Comparison of ENCODE assay signal across 16 cellular contexts in genomic region chr10:102515724-102516123, GRCh38. TPM values are rescaled to one million over a fixed set of nuclear protein-coding genes. Genes with fewer than 3 reads are reported as not detected.
DNase-seq lines count a peak whose midpoint lies in the region; ATAC-seq and TF ChIP-seq lines count a peak whose summit lies in the region.
"Had no signal": no experiment of that assay in that cellular context is flagged by ENCODE, and none has a peak within 500 bp of the region (broad histone marks: within the 10 kb centered on the region; RNA-seq: fewer than 3 reads in every experiment).

No MANE protein-coding gene starts in this region.

- H3K27me3 ChIP-seq in mesenchymal stem cell (ENCODE audit: control insufficient read depth in 1 of 2, insufficient read depth in 1 of 2, low read length in 2 of 2) (no peaks in the 10 kb centered on the region), spleen (replicated peaks in 1 of 7) (no peaks in the 10 kb centered on the region), MM.1S (replicated peaks; ENCODE audit: insufficient read depth, low read length) (no peaks in the 10 kb centered on the region)
- H3K27me3 ChIP-seq: BLaER1 treated with 17β-estradiol and CSF1 and Interleukin-3, amounts not matched to agents 10 nM and 100 nM had no signal

- no peak overlapping the region for H3K4ac ChIP-seq in mesenchymal stem cell (ENCODE audit: low read depth in 1 of 2, low read length in 2 of 2)

- H3K36me3 ChIP-seq in mesenchymal stem cell (ENCODE audit: control insufficient read depth in 1 of 2, insufficient read depth in 2 of 2, low read depth in 1 of 2, low read length in 2 of 2) = peaks cover 5 to 42% of the 10 kb centered on the region in 2 experiments
- H3K36me3 ChIP-seq in spleen = peaks cover 0 to 88% (median 25%) of the 10 kb centered on the region in 6 donors
- no peaks in the 10 kb centered on the region; the same call in 1 of the 2 replicates for H3K36me3 ChIP-seq in MM.1S (replicated peaks; ENCODE audit: insufficient read depth, low read length)

- peaks cover 33% of the 10 kb centered on the region for H3K4me1 ChIP-seq in mesenchymal stem cell (ENCODE audit: control insufficient read depth, insufficient read depth, low read depth, low read length)
- peaks cover 10 to 18% (median 13%) of the 10 kb centered on the region in 6 donors for H3K4me1 ChIP-seq in spleen
- H3K4me1 ChIP-seq in MM.1S (ENCODE audit: low read length) = peaks cover 15% of the 10 kb centered on the region
- H3K4me1 ChIP-seq: HAP-1 had no signal

- no peaks in the 10 kb centered on the region for H3F3A ChIP-seq in MM.1S (ENCODE audit: insufficient read depth, low read length)

- no peak overlapping the region for H3K27ac Mint-ChIP-seq in activated naive CD8-positive, alpha-beta T cell treated with anti-CD3 and anti-CD28 coated beads, Interleukin-2, amount 10 ng/mL, durations not matched to agents 7 days and 5 days
- H3K27ac Mint-ChIP-seq in activated naive CD8-positive, alpha-beta T cell treated with anti-CD3 and anti-CD28 coated beads for 36 hours = no peak overlapping the region
- H3K27ac Mint-ChIP-seq: B cell; CD8-positive, alpha-beta T cell had no signal

- H3K79me2 ChIP-seq in MM.1S (ENCODE audit: low read length) = peaks cover 4% of the 10 kb centered on the region; the same call in 1 of the 2 replicates

- H3K79me1 ChIP-seq in mesenchymal stem cell (replicated peaks; ENCODE audit: low read length, poor library complexity, severe bottlenecking) = peaks cover 14% of the 10 kb centered on the region

- H2BK15ac ChIP-seq in mesenchymal stem cell (ENCODE audit: low read depth, poor library complexity, severe bottlenecking) = no peak overlapping the region

- H2AFZ ChIP-seq in mesenchymal stem cell (ENCODE audit: low read depth, low read length) (no peak overlapping the region), MM.1S (ENCODE audit: low read length) (no peak overlapping the region)

- no peak overlapping the region for H2BK5ac ChIP-seq in mesenchymal stem cell (ENCODE audit: low read depth, low read length, poor library complexity, severe bottlenecking)

- H3K14ac ChIP-seq in mesenchymal stem cell (ENCODE audit: low read length in 2 of 2) = no peak overlapping the region

- no peak for TF ChIP-seq CTCF in spleen (IDR thresholded peaks at IDR 0.05 in 8 of 11, conservative IDR thresholded peaks at IDR 0.05 in 3 of 11)
- TF ChIP-seq CTCF in MM.1S (IDR thresholded peaks at IDR 0.05; ENCODE audit: low read length) = no peak

- no peak overlapping the region for H4K91ac ChIP-seq in mesenchymal stem cell (ENCODE audit: low read length)

- peak overlapping the region; percentile 26 for H3K27ac ChIP-seq in mesenchymal stem cell (ENCODE audit: low read length, poor library complexity, severe bottlenecking)
- no peak overlapping the region for H3K27ac ChIP-seq in spleen
- no peak overlapping the region for H3K27ac ChIP-seq in MM.1S (ENCODE audit: low read length)
- H3K27ac ChIP-seq: BLaER1 treated with 17β-estradiol and CSF1 and Interleukin-3, amounts not matched to agents 10 nM and 100 nM had no signal

- no peak overlapping the region for H4K8ac ChIP-seq in mesenchymal stem cell (ENCODE audit: low read length)

- no peak overlapping the region for H3K4me3 Mint-ChIP-seq in activated naive CD8-positive, alpha-beta T cell treated with anti-CD3 and anti-CD28 coated beads, Interleukin-2, amount 10 ng/mL, durations not matched to agents 7 days and 5 days
- H3K4me3 Mint-ChIP-seq in activated naive CD8-positive, alpha-beta T cell treated with anti-CD3 and anti-CD28 coated beads for 36 hours = no peak overlapping the region
- H3K4me3 Mint-ChIP-seq: B cell; CD8-positive, alpha-beta T cell had no signal

- H3K23ac ChIP-seq in mesenchymal stem cell (ENCODE audit: low read length in 2 of 2) = no peak overlapping the region

- no peak for TF ChIP-seq POLR2A in spleen (IDR thresholded peaks at IDR 0.05)

- H3K4me3 ChIP-seq in mesenchymal stem cell (ENCODE audit: insufficient read depth in 1 of 2, low read depth in 1 of 2, low read length in 2 of 2) (no peak overlapping the region), spleen (no peak overlapping the region), MM.1S (ENCODE audit: low read length) (no peak overlapping the region)
- H3K4me3 ChIP-seq: BLaER1 treated with 17β-estradiol and CSF1 and Interleukin-3, amounts not matched to agents 10 nM and 100 nM; HAP-1 had no signal

- no peak overlapping the region for H3K18ac ChIP-seq in mesenchymal stem cell (ENCODE audit: low read depth in 1 of 2, low read length in 2 of 2)

- ATAC-seq in activated naive CD8-positive, alpha-beta T cell treated with anti-CD3 and anti-CD28 coated beads, Interleukin-2, amount 10 ng/mL, durations not matched to agents 7 days and 5 days (ENCODE audit: low read depth) = no peak
- ATAC-seq: CD8-positive, alpha-beta T cell; HepG2 had no signal

- 93% methylated on average over 3 of the region's 3 CpGs for WGBS in mesenchymal stem cell
- 90 to 98% (median 93%) methylated on average over 3 of the region's 3 CpGs for WGBS in spleen, 5 donors

- H4K20me1 ChIP-seq in MM.1S (ENCODE audit: insufficient read depth, low read length) = no peaks in the 10 kb centered on the region

- H3K9ac ChIP-seq in mesenchymal stem cell (ENCODE audit: low read length) = no peak overlapping the region
- H3K9ac ChIP-seq in MM.1S (ENCODE audit: low read length) = no peak overlapping the region
- H3K9ac ChIP-seq: BLaER1 treated with 17β-estradiol and CSF1 and Interleukin-3, amounts not matched to agents 10 nM and 100 nM had no signal

- H3K4me1 Mint-ChIP-seq in activated naive CD8-positive, alpha-beta T cell treated with anti-CD3 and anti-CD28 coated beads, Interleukin-2, amount 10 ng/mL, durations not matched to agents 7 days and 5 days = peaks cover 12% of the 10 kb centered on the region
- peaks cover 11% of the 10 kb centered on the region for H3K4me1 Mint-ChIP-seq in activated naive CD8-positive, alpha-beta T cell treated with anti-CD3 and anti-CD28 coated beads for 36 hours

- H3K9me3 Mint-ChIP-seq in activated naive CD8-positive, alpha-beta T cell treated with anti-CD3 and anti-CD28 coated beads, Interleukin-2, amount 10 ng/mL, durations not matched to agents 7 days and 5 days = no peaks in the 10 kb centered on the region
- H3K9me3 Mint-ChIP-seq in activated naive CD8-positive, alpha-beta T cell treated with anti-CD3 and anti-CD28 coated beads for 36 hours = no peaks in the 10 kb centered on the region
- H3K9me3 Mint-ChIP-seq: CD8-positive, alpha-beta T cell had no signal

- POLR2A ChIA-PET in activated naive CD8-positive, alpha-beta T cell treated with anti-CD3 and anti-CD28 coated beads, Interleukin-2, amount 10 ng/mL, durations not matched to agents 7 days and 5 days (lab: Charles Lee) = no interaction called here

- peak; percentile 10 for DNase-seq in activated naive CD8-positive, alpha-beta T cell treated with anti-CD3 and anti-CD28 coated beads, Interleukin-2, amount 10 ng/mL, durations not matched to agents 7 days and 5 days
- no peak for DNase-seq in activated naive CD8-positive, alpha-beta T cell treated with anti-CD3 and anti-CD28 coated beads for 36 hours
- DNase-seq in mesenchymal stem cell (no peak), spleen (peak; percentile 21), NCI-H2171 treated with DMSO at 0.1 percent for 48 hours (lab: John Stamatoyannopoulos, UW) (no peak), MM.1S (no peak)
- no peak for DNase-seq in stimulated activated CD4-positive, alpha-beta T cell treated with anti-CD3 and anti-CD28 coated beads, Interleukin-12 subunit alpha, Interleukin-12 subunit beta, amount 100 ng/mL, for 4 hours
- DNase-seq: 8988T; Calu3; CD8-positive, alpha-beta T cell; DMS79 treated with DMSO at 0.1 percent for 48 hours; GF-D8 had no signal

- intact Hi-C loops in spleen (cut with DNase I; ENCODE audit: low total_unique reads) = no loop called here

- H3K4me2 ChIP-seq in mesenchymal stem cell (ENCODE audit: low read length, poor library complexity, severe bottlenecking) (no peak overlapping the region), MM.1S (ENCODE audit: low read depth, low read length) (no peak overlapping the region)
- H3K4me2 ChIP-seq: BLaER1 treated with 17β-estradiol and CSF1 and Interleukin-3, amounts not matched to agents 10 nM and 100 nM had no signal

- no peak overlapping the region for H2BK120ac ChIP-seq in mesenchymal stem cell (ENCODE audit: low read depth, low read length)

- H3K9me3 ChIP-seq in mesenchymal stem cell (ENCODE audit: control insufficient read depth, low read length) (no peaks in the 10 kb centered on the region), spleen (no peaks in the 10 kb centered on the region), MM.1S (replicated peaks; ENCODE audit: insufficient read depth, low read length) (no peaks in the 10 kb centered on the region)
- H3K9me3 ChIP-seq: BLaER1 treated with 17β-estradiol and CSF1 and Interleukin-3, amounts not matched to agents 10 nM and 100 nM; HAP-1 had no signal

- peak overlapping the region; percentile 45 for H2AK5ac ChIP-seq in mesenchymal stem cell (ENCODE audit: low read length, severe bottlenecking)

- H3K9me2 ChIP-seq in MM.1S (replicated peaks; ENCODE audit: insufficient read depth, low read length) = no peaks in the 10 kb centered on the region

- H3K27me3 Mint-ChIP-seq in activated naive CD8-positive, alpha-beta T cell treated with anti-CD3 and anti-CD28 coated beads, Interleukin-2, amount 10 ng/mL, durations not matched to agents 7 days and 5 days = no peaks in the 10 kb centered on the region
- H3K27me3 Mint-ChIP-seq in activated naive CD8-positive, alpha-beta T cell treated with anti-CD3 and anti-CD28 coated beads for 36 hours = no peaks in the 10 kb centered on the region
- H3K27me3 Mint-ChIP-seq: B cell had no signal

- H2BK12ac ChIP-seq in mesenchymal stem cell (ENCODE audit: low read length in 2 of 2) = no peak overlapping the region

- H3K36me3 Mint-ChIP-seq in activated naive CD8-positive, alpha-beta T cell treated with anti-CD3 and anti-CD28 coated beads, Interleukin-2, amount 10 ng/mL, durations not matched to agents 7 days and 5 days = peaks cover 12% of the 10 kb centered on the region
- H3K36me3 Mint-ChIP-seq in activated naive CD8-positive, alpha-beta T cell treated with anti-CD3 and anti-CD28 coated beads for 36 hours = peaks cover 4% of the 10 kb centered on the region

RNA-seq across cellular contexts. Expression of gene SUFU, which starts 12.0 kb away (rescaled TPM):
- 10 to 100 TPM; 13.1 to 13.4 TPM for total RNA-seq in activated naive CD8-positive, alpha-beta T cell treated with anti-CD3 and anti-CD28 coated beads, Interleukin-2, amount 10 ng/mL, durations not matched to agents 7 days and 5 days
- 1 to 10 TPM; 5.7 to 6.0 TPM for total RNA-seq in activated naive CD8-positive, alpha-beta T cell treated with anti-CD3 and anti-CD28 coated beads for 36 hours
- polyA plus RNA-seq in mesenchymal stem cell (2013, experiment 1 of 2) = 11.6 TPM
- 11.5 TPM for polyA plus RNA-seq in mesenchymal stem cell (2013, experiment 2 of 2)
- 10 to 100 TPM; 11.4 to 21.9 (median 15.1) TPM for total RNA-seq in spleen
- 1 to 10 TPM; 2.0 to 6.3 (median 2.8) TPM for polyA plus RNA-seq in spleen

RNA-seq across cellular contexts. Expression of gene ACTR1A, which starts 13.2 kb away (rescaled TPM):
- total RNA-seq in activated naive CD8-positive, alpha-beta T cell treated with anti-CD3 and anti-CD28 coated beads, Interleukin-2, amount 10 ng/mL, durations not matched to agents 7 days and 5 days = 10 to 100 TPM; 64.8 to 67.6 TPM
- 10 to 100 TPM; 51.1 to 54.9 TPM for total RNA-seq in activated naive CD8-positive, alpha-beta T cell treated with anti-CD3 and anti-CD28 coated beads for 36 hours
- 87.9 TPM for polyA plus RNA-seq in mesenchymal stem cell (2013, experiment 1 of 2)
- 88.7 TPM for polyA plus RNA-seq in mesenchymal stem cell (2013, experiment 2 of 2)
- 10 to 100 TPM; 64.0 to 90.8 (median 76.7) TPM for total RNA-seq in spleen
- polyA plus RNA-seq in spleen = 10 to 100 TPM; 25.5 to 54.3 (median 34.7) TPM

Comparison
In these comparisons a context has a peak if more than half of its experiments do, and no peak if none do; other contexts are left out.
1. DNase-seq: peak in activated naive CD8-positive, alpha-beta T cell treated with anti-CD3 and anti-CD28 coated beads, Interleukin-2, amount 10 ng/mL, durations not matched to agents 7 days and 5 days (single experiment) and spleen (single experiment); none in activated naive CD8-positive, alpha-beta T cell treated with anti-CD3 and anti-CD28 coated beads for 36 hours (single experiment), mesenchymal stem cell (single experiment), NCI-H2171 treated with DMSO at 0.1 percent for 48 hours (single experiment), MM.1S (single experiment) and stimulated activated CD4-positive, alpha-beta T cell treated with anti-CD3 and anti-CD28 coated beads, Interleukin-12 subunit alpha, Interleukin-12 subunit beta, amount 100 ng/mL, for 4 hours (single experiment).